In genomic region chr3:196082471-196082971, GRCh38 we compare ENCODE assay signal across 8 cellular contexts. TPM values are rescaled to one million over a fixed set of nuclear protein-coding genes. Genes with fewer than 3 reads are reported as not detected.
DNase-seq lines count a peak whose midpoint lies in the region; ATAC-seq, FAIRE-seq and TF ChIP-seq lines count a peak whose summit lies in the region.

No MANE protein-coding gene starts in this region.

- intact Hi-C loops in Caco-2 (cut with micrococcal nuclease; ENCODE audit: unreplicated experiment) (loop anchor here (5.0 kb wide), 1 partner anchor 40 kb away; no protein-coding TSS in a partner anchor), IMR-90 (cut with micrococcal nuclease) (loop anchor here (5.0 kb wide), 2 partner anchors 95 to 435 kb away; partner anchors contain the start of gene SMCO1), mammary epithelial cell (cut with micrococcal nuclease) (loop anchor here (1.0 to 5.0 kb wide), 2 partner anchors 54 to 95 kb away; no protein-coding TSS in a partner anchor)

- WGBS in IMR-90 (ENCODE audit: extremely low coverage in 2 of 2, insufficient read length in 1 of 2), 2 experiments, result no CpG with 5 or more reads among the region's 7 CpGs
- 74% methylated on average over 7 of the region's 7 CpGs for WGBS in mammary epithelial cell (ENCODE audit: low coverage, missing lambda C conversion rate)

- H3K4me2 ChIP-seq in IMR-90 (ENCODE audit: low read depth, low read length) (peak overlapping the region; percentile 98), mammary epithelial cell (ENCODE audit: insufficient read depth, low read depth, low read length) (peak overlapping the region; percentile 96)

- H3K4me1 ChIP-seq in Caco-2 (peaks cover 19% of the 10 kb centered on the region), IMR-90 (ENCODE audit: control insufficient read depth, insufficient read depth, low read length) (no peaks in the 10 kb centered on the region), mammary epithelial cell (ENCODE audit: insufficient read depth, low read length) (peaks cover 24% of the 10 kb centered on the region)

- H3K4me3 Mint-ChIP-seq in Caco-2 (ENCODE audit: unreplicated experiment), result peak overlapping the region; percentile 99

- 0 out of 2 replicates have a peak, but pooled peaks cover 2% of the 10 kb centered on the region for H3K9me1 ChIP-seq in IMR-90 (ENCODE audit: insufficient read depth, low read length)

- H2BK5ac ChIP-seq in IMR-90 (ENCODE audit: low read depth, low read length, poor library complexity, severe bottlenecking), result no peak overlapping the region

- peak overlapping the region; percentile 46 to 86 for H4K8ac ChIP-seq in IMR-90 (ENCODE audit: low read depth in 2 of 2, low read length in 2 of 2)

- H2AFZ ChIP-seq in IMR-90 (replicated peaks; ENCODE audit: low read length, poor library complexity) (peak overlapping the region; percentile 98), mammary epithelial cell (ENCODE audit: low read depth, low read length) (peak overlapping the region; percentile 86)

- no peaks in the 10 kb centered on the region for H3K36me3 ChIP-seq in Caco-2 (ENCODE audit: control insufficient read depth, insufficient read depth, low read length)
- no peaks in the 10 kb centered on the region for H3K36me3 ChIP-seq in IMR-90 (ENCODE audit: control insufficient read depth, insufficient read depth, low read length)
- no peaks in the 10 kb centered on the region for H3K36me3 ChIP-seq in mammary epithelial cell (ENCODE audit: insufficient read depth, low read length)

- peaks cover 4 to 33% of the 10 kb centered on the region in 2 experiments; a peak in 3 of 4 replicates for H3K79me1 ChIP-seq in IMR-90 (ENCODE audit: low read depth in 1 of 2, low read length in 2 of 2)

- ATAC-seq in IMR-90 (ENCODE audit: low read depth) (no peak), HG03457 (IDR thresholded peaks at IDR 0.05; ENCODE audit: unreplicated experiment) (no peak)

- no peak overlapping the region for H2BK120ac ChIP-seq in IMR-90 (ENCODE audit: low read depth, low read length)

- H4K5ac ChIP-seq in IMR-90 (ENCODE audit: low read depth, low read length), result peak overlapping the region; percentile 49; the same call in 1 of the 2 replicates

- peak overlapping the region; percentile 82 for H3K4me3 ChIP-seq in Caco-2 (ENCODE audit: low read depth, low read length)
- peak overlapping the region; percentile 72 for H3K4me3 ChIP-seq in IMR-90 (ENCODE audit: insufficient read depth, low read depth, low read length)
- peak overlapping the region; percentile 68 to 97 (median 78) for H3K4me3 ChIP-seq in mammary epithelial cell (replicated peaks in 1 of 3; ENCODE audit: insufficient read depth in 1 of 3, low read depth in 2 of 3, low read length in 3 of 3)

- H2BK20ac ChIP-seq in IMR-90 (ENCODE audit: low read depth, low read length), result no peak overlapping the region

- CTCF ChIA-PET in Caco-2 (lab: Charles Lee), result no interaction called here
- CTCF ChIA-PET in IMR-90 (lab: Yijun Ruan, JAX), result no interaction called here
- CTCF ChIA-PET in mammary epithelial cell (lab: Charles Lee; ENCODE audit: low non-redundant PET), result no interaction called here

- H4K91ac ChIP-seq in IMR-90 (ENCODE audit: insufficient read depth, low read depth, low read length), result peak overlapping the region; percentile 47; the same call in 1 of the 2 replicates

- peaks cover 7% of the 10 kb centered on the region for H3K4me1 Mint-ChIP-seq in Caco-2 (ENCODE audit: low read depth, unreplicated experiment)

- no peak overlapping the region for H2BK15ac ChIP-seq in IMR-90 (ENCODE audit: low read depth, low read length)

- no peak overlapping the region for H3K56ac ChIP-seq in IMR-90 (ENCODE audit: extremely low read depth, insufficient read depth, low read length)

- H3K4ac ChIP-seq in IMR-90 (ENCODE audit: low read depth, low read length), result peak overlapping the region; percentile 61; the same call in 1 of the 2 replicates

- TF ChIP-seq POLR2A in IMR-90 (IDR thresholded peaks at IDR 0.05; ENCODE audit: low read depth, low read length), result no peak

- H3K9me3 Mint-ChIP-seq in Caco-2 (ENCODE audit: unreplicated experiment), result no peaks in the 10 kb centered on the region

- no peak overlapping the region for H3K27ac ChIP-seq in IMR-90 (ENCODE audit: insufficient read depth, low read length)
- H3K27ac ChIP-seq in mammary epithelial cell (ENCODE audit: insufficient read depth, low read depth, low read length), result no peak overlapping the region

- peaks cover 42% of the 10 kb centered on the region for H3K79me2 ChIP-seq in mammary epithelial cell (ENCODE audit: insufficient read depth, low read length)

- H4K20me1 ChIP-seq in IMR-90 (ENCODE audit: insufficient read depth, low read length) (peaks cover 30% of the 10 kb centered on the region), mammary epithelial cell (ENCODE audit: insufficient read depth, low read length) (peaks cover 4% of the 10 kb centered on the region)

- dilution Hi-C loops in IMR-90 (cut with HindIII; ENCODE audit: low sequenced_read_pairs, unreplicated experiment) (no loop called here), mammary epithelial cell (cut with HindIII; ENCODE audit: low sequenced_read_pairs) (no loop called here)

- H3K27me3 Mint-ChIP-seq in Caco-2 (ENCODE audit: insufficient read depth, unreplicated experiment), result no peaks in the 10 kb centered on the region

- no peak overlapping the region for H2AK9ac ChIP-seq in IMR-90 (replicated peaks; ENCODE audit: low read depth, low read length, poor library complexity)

- no peak overlapping the region; the same call in 1 of the 2 replicates for H2AK5ac ChIP-seq in IMR-90 (ENCODE audit: low read depth, low read length)

- FAIRE-seq in urothelium cell line (lab: Jason Lieb, UNC), result no peak

- 0 out of 2 replicates have a peak overlapping the region, but pooled peaks have one; percentile 43 for H3K14ac ChIP-seq in IMR-90 (replicated peaks; ENCODE audit: low read depth, low read length)

- H3K18ac ChIP-seq in IMR-90 (ENCODE audit: low read depth, low read length), result no peak overlapping the region

- peak overlapping the region; percentile 70; the same call in 1 of the 2 replicates for H3K9ac ChIP-seq in IMR-90 (ENCODE audit: low read depth, low read length)
- no peak overlapping the region for H3K9ac ChIP-seq in mammary epithelial cell (ENCODE audit: insufficient read depth, low read length)

- H3K36me3 Mint-ChIP-seq in Caco-2 (ENCODE audit: insufficient read depth, unreplicated experiment), result peaks cover 46% of the 10 kb centered on the region

- TF ChIP-seq RAD21 in IMR-90 (IDR thresholded peaks at IDR 0.05; ENCODE audit: low read length), result no peak

- H3K23ac ChIP-seq in IMR-90 (ENCODE audit: low read depth, low read length), result peak overlapping the region; percentile 18; the same call in 1 of the 2 replicates

- no peak for TF ChIP-seq CTCF in Caco-2 (IDR thresholded peaks at IDR 0.05; ENCODE audit: insufficient read depth in 1 of 2, low read depth in 1 of 2, low read length in 1 of 2, severe bottlenecking in 1 of 2, unreplicated experiment in 1 of 2)
- no peak for TF ChIP-seq CTCF in IMR-90 (conservative IDR thresholded peaks at IDR 0.05; ENCODE audit: low read depth, low read length)
- TF ChIP-seq CTCF in mammary epithelial cell (conservative IDR thresholded peaks at IDR 0.05 in 1 of 2, IDR thresholded peaks at IDR 0.05 in 1 of 2; ENCODE audit: extremely low read depth in 1 of 2, insufficient read depth in 1 of 2, low read depth in 1 of 2, low read length in 2 of 2), result no peak

- in situ Hi-C loops in IMR-90 (cut with MboI; ENCODE audit: low sequenced_read_pairs), result no loop called here
- in situ Hi-C loops in mammary epithelial cell (cut with MboI; ENCODE audit: low sequenced_read_pairs in 2 of 2), result loop anchor here in 1 of 2 donors (5.0 kb wide), 1 partner anchor 100 kb away; no protein-coding TSS in a partner anchor

- H3K27me3 ChIP-seq in Caco-2 (replicated peaks; ENCODE audit: control insufficient read depth, insufficient read depth, low read length) (no peaks in the 10 kb centered on the region), IMR-90 (ENCODE audit: control insufficient read depth, insufficient read depth, low read length) (no peaks in the 10 kb centered on the region), mammary epithelial cell (ENCODE audit: insufficient read depth, low read length) (no peaks in the 10 kb centered on the region)

- H3K27ac Mint-ChIP-seq in Caco-2 (ENCODE audit: unreplicated experiment), result peak overlapping the region; percentile 95

- POLR2A ChIA-PET in Caco-2 (lab: Charles Lee), result no interaction called here
- POLR2A ChIA-PET in IMR-90 (lab: Charles Lee; ENCODE audit: unreplicated experiment), result no interaction called here

- H3K9me3 ChIP-seq in Caco-2, result no peaks in the 10 kb centered on the region
- no peaks in the 10 kb centered on the region for H3K9me3 ChIP-seq in IMR-90 (ENCODE audit: control insufficient read depth, insufficient read depth, low read length)
- no peaks in the 10 kb centered on the region for H3K9me3 ChIP-seq in mammary epithelial cell (replicated peaks; ENCODE audit: insufficient read depth, low read length)

- BruUV-seq in Caco-2 (replicated peaks; lab: Mats Ljungman, UMichigan) (no TSS peak), IMR-90 (replicated peaks; lab: Mats Ljungman, UMichigan) (no TSS peak), mammary epithelial cell (replicated peaks; lab: Mats Ljungman, UMichigan) (no TSS peak)

- no peak for DNase-seq in Caco-2
- peak; percentile 7 for DNase-seq in IMR-90
- DNase-seq in mammary epithelial cell, result no peak
- peak; percentile 24 for DNase-seq in mucosa of gallbladder (ENCODE audit: low spot score)
- DNase-seq in GM03348 (ENCODE audit: low spot score), result no peak
- DNase-seq in NCI-H2107 treated with DMSO at 0.1 percent for 48 hours (lab: John Stamatoyannopoulos, UW; ENCODE audit: unreplicated experiment), result no peak
- DNase-seq in urothelium cell line (ENCODE audit: low spot score), result no peak

TF ChIP-seq in IMR-90, 13 proteins besides CTCF, POLR2A, EP300 and RAD21:
- TF ChIP-seq FOS (IDR thresholded peaks at IDR 0.05; ENCODE audit: low read depth, low read length), result no peak
- no peak for TF ChIP-seq CHD1 (IDR thresholded peaks at IDR 0.05; ENCODE audit: low read depth, low read length)
- peak; percentile 68 for TF ChIP-seq CEBPB (IDR thresholded peaks at IDR 0.05; ENCODE audit: low read depth, low read length)
- TF ChIP-seq SMC3 (IDR thresholded peaks at IDR 0.05; ENCODE audit: low read depth, low read length), result no peak
- TF ChIP-seq MAZ (IDR thresholded peaks at IDR 0.05; ENCODE audit: borderline replicate concordance, low read depth, low read length), result no peak
- TF ChIP-seq BHLHE40 (IDR thresholded peaks at IDR 0.05; ENCODE audit: low read depth, low read length), result no peak
TF ChIP-seq in IMR-90: peak in this region for 1.

RNA-seq across cellular contexts. Expression of gene TFRC, which starts 0.6 kb away (rescaled TPM):
- total RNA-seq in Caco-2 (2022) (267 and 293 TPM in 2 replicates), IMR-90 (2012; rRNA removed) (156 and 207 TPM in 2 replicates), mammary epithelial cell (100 to 1,000 TPM; 252 to 547 TPM), mucosa of gallbladder (154 TPM)
- polyA plus RNA-seq in IMR-90 (2012; rRNA removed) (57.1 and 78.6 TPM in 2 replicates), mammary epithelial cell (115 TPM)
- polyA plus RNA-seq in IMR-90 (2012; cell fraction: cytosol; rRNA removed), result 11.4 and 18.2 TPM in 2 replicates
- polyA plus RNA-seq in IMR-90 (2012; cell fraction: nucleus; rRNA removed; ENCODE audit: low replicate concordance), result 4.6 and 55.9 TPM in 2 replicates
- polyA minus RNA-seq in mammary epithelial cell, result 193 TPM

Comparison
In these comparisons a context has a peak if more than half of its experiments do, and no peak if none do; other contexts are left out.
1. DNase-seq: peak in IMR-90 (single experiment) and mucosa of gallbladder (single experiment); none in Caco-2 (0 of 2), mammary epithelial cell (single experiment), GM03348 (single experiment), NCI-H2107 treated with DMSO at 0.1 percent for 48 hours (single experiment) and urothelium cell line (single experiment).
2. Peak in every context shown above with its lines, with median percentiles within 50 percentile points of each other: H3K4me3 ChIP-seq.